1 cellular context compared by ENCODE assay signal in the genomic region with DNA sequence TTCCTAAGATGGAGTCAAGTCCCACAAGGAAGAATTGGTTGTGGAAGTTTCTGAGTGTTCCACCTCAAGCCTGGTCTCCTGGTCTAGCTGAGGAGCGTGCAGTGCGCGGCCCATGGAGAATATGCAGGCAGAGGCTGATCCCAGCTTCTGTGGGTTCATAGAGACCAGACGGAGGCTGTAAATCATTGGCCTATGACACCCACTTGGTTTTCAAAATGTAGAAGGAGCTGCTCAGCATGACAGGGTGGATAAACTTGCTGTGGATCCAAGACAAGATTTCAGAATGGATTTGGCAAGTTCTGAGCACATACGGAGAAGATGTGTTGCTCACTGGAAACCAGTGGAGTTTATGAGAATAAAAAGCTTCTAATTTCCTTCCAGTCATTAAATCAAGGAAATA.
TF ChIP-seq lines count a peak whose summit lies in the region.

No MANE protein-coding gene starts in this region.

TF ChIP-seq in K562, 482 proteins besides CTCF, POLR2A, EP300 and RAD21 (continued from another document):
- TF ChIP-seq, protein P1, sequence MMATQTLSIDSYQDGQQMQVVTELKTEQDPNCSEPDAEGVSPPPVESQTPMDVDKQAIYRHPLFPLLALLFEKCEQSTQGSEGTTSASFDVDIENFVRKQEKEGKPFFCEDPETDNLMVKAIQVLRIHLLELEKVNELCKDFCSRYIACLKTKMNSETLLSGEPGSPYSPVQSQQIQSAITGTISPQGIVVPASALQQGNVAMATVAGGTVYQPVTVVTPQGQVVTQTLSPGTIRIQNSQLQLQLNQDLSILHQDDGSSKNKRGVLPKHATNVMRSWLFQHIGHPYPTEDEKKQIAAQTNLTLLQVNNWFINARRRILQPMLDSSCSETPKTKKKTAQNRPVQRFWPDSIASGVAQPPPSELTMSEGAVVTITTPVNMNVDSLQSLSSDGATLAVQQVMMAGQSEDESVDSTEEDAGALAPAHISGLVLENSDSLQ (IDR thresholded peaks at IDR 0.05): peak; percentile 87
- TF ChIP-seq, protein P2, sequence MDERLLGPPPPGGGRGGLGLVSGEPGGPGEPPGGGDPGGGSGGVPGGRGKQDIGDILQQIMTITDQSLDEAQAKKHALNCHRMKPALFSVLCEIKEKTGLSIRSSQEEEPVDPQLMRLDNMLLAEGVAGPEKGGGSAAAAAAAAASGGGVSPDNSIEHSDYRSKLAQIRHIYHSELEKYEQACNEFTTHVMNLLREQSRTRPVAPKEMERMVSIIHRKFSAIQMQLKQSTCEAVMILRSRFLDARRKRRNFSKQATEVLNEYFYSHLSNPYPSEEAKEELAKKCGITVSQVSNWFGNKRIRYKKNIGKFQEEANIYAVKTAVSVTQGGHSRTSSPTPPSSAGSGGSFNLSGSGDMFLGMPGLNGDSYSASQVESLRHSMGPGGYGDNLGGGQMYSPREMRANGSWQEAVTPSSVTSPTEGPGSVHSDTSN (CRISPR knock-in tag; IDR thresholded peaks at IDR 0.05; ENCODE audit: low read depth): no peak
- TF ChIP-seq, protein P2 (tag; conservative IDR thresholded peaks at IDR 0.05; ENCODE audit: low read depth): peak; percentile 85
- TF ChIP-seq, protein P3, sequence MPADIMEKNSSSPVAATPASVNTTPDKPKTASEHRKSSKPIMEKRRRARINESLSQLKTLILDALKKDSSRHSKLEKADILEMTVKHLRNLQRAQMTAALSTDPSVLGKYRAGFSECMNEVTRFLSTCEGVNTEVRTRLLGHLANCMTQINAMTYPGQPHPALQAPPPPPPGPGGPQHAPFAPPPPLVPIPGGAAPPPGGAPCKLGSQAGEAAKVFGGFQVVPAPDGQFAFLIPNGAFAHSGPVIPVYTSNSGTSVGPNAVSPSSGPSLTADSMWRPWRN (IDR thresholded peaks at IDR 0.05; ENCODE audit: low read depth): no peak
